In genomic region chr1:203521812-203522211, GRCh38 we compare ENCODE assay signal across 24 cellular contexts. TPM values are rescaled to one million over a fixed set of nuclear protein-coding genes. Genes with fewer than 3 reads are reported as not detected.
DNase-seq lines count a peak whose midpoint lies in the region; ATAC-seq, FAIRE-seq and TF ChIP-seq lines count a peak whose summit lies in the region.
"Had no signal": no experiment of that assay in that cellular context is flagged by ENCODE, and none has a peak within 500 bp of the region (broad histone marks: within the 10 kb centered on the region; RNA-seq: fewer than 3 reads in every experiment).

No MANE protein-coding gene starts in this region.

- intact Hi-C loops in psoas muscle (cut with DNase I) = no loop called here

- H2BK5ac ChIP-seq in neuronal stem cell (ENCODE audit: low read length) = peak overlapping the region; percentile 31

- H4K8ac ChIP-seq in neuronal stem cell (ENCODE audit: low read depth, low read length) = no peak overlapping the region

- H3K4me3 Mint-ChIP-seq in astrocyte (ENCODE audit: unreplicated experiment) = no peak overlapping the region
- H3K4me3 Mint-ChIP-seq: activated T-helper 1 cell treated with anti-CD3 and anti-CD28 coated beads, Interleukin-12 subunit alpha, Interleukin-12 subunit beta, Interleukin-2, Interleukin-4 antibody, amounts not matched to agents 30 ng/mL and 10 ng/mL and 1 ng/mL, durations not matched to agents 14 hours and 24 hours and 36 hours; CD8-positive, alpha-beta memory T cell; dendritic cell treated with granulocyte-macrophage colony-stimulating factor and Interleukin-4, amounts not matched to agents 40 ng/mL and 50 ng/mL, for 4 days; nephron; T-helper 17 cell had no signal

- peak overlapping the region; percentile 35 for H2BK12ac ChIP-seq in neuronal stem cell (ENCODE audit: low read length)

- H3K4me2 ChIP-seq in astrocyte (ENCODE audit: low read length) (peak overlapping the region; percentile 64), neuronal stem cell (ENCODE audit: insufficient read depth, low read length, poor library complexity, severe bottlenecking) (no peak overlapping the region)

- peak overlapping the region; percentile 21 for H3K14ac ChIP-seq in neuronal stem cell (ENCODE audit: low read length)

- peak overlapping the region; percentile 38 for H2BK120ac ChIP-seq in neuronal stem cell (ENCODE audit: low read depth, low read length)

- WGBS in neuronal stem cell (ENCODE audit: extremely low coverage in 2 of 2, insufficient read length in 2 of 2, insufficient replicate concordance in 1 of 2), 2 donors = no CpG with 5 or more reads among the region's 5 CpGs
- WGBS in psoas muscle, 3 donors = 54 to 74% (median 59%) methylated on average over 3 to 5 of the region's 5 CpGs

- peak overlapping the region; percentile 22 for H2BK15ac ChIP-seq in neuronal stem cell (ENCODE audit: low read length)

- H3K9me3 ChIP-seq in HUES48 (ENCODE audit: control insufficient read depth, insufficient read depth, low read length) (no peaks in the 10 kb centered on the region), astrocyte (ENCODE audit: insufficient read depth, low read depth, low read length) (no peaks in the 10 kb centered on the region), neuronal stem cell (replicated peaks in 1 of 2; ENCODE audit: control insufficient read depth in 2 of 2, insufficient read depth in 1 of 2, low read depth in 1 of 2, low read length in 2 of 2) (no peaks in the 10 kb centered on the region), psoas muscle (no peaks in the 10 kb centered on the region)
- H3K9me3 ChIP-seq: MG63, Peyer's patch, SJSA1 had no signal

- no peaks in the 10 kb centered on the region for H3K79me2 ChIP-seq in astrocyte (ENCODE audit: insufficient read depth, low read length)

- H4K20me1 ChIP-seq in astrocyte (ENCODE audit: insufficient read depth, low read length) = no peaks in the 10 kb centered on the region

- no peaks in the 10 kb centered on the region for H3K9me3 Mint-ChIP-seq in astrocyte (ENCODE audit: unreplicated experiment)
- H3K9me3 Mint-ChIP-seq: activated T-helper 1 cell treated with anti-CD3 and anti-CD28 coated beads, Interleukin-12 subunit alpha, Interleukin-12 subunit beta, Interleukin-2, Interleukin-4 antibody, amounts not matched to agents 30 ng/mL and 10 ng/mL and 1 ng/mL, durations not matched to agents 14 hours and 24 hours and 36 hours; CD8-positive, alpha-beta memory T cell; dendritic cell treated with granulocyte-macrophage colony-stimulating factor and Interleukin-4, amounts not matched to agents 40 ng/mL and 50 ng/mL, for 4 days; nephron had no signal

- H3K36me3 ChIP-seq in HUES48 (ENCODE audit: control insufficient read depth, insufficient read depth, low read length) (no peaks in the 10 kb centered on the region), astrocyte (ENCODE audit: insufficient read depth, low read length) (no peaks in the 10 kb centered on the region), neuronal stem cell (replicated peaks in 1 of 2; ENCODE audit: control insufficient read depth in 2 of 2, insufficient read depth in 2 of 2, low read length in 2 of 2) (no peaks in the 10 kb centered on the region), psoas muscle (ENCODE audit: insufficient read depth in 1 of 2, low read depth in 1 of 2) (no peaks in the 10 kb centered on the region)
- H3K36me3 ChIP-seq: MG63, Peyer's patch, SJSA1 had no signal

- H3K27ac ChIP-seq in HUES48 (ENCODE audit: low read depth, low read length) = peak overlapping the region; percentile 21
- H3K27ac ChIP-seq in astrocyte (ENCODE audit: low read depth, low read length) = no peak overlapping the region
- no peak overlapping the region for H3K27ac ChIP-seq in neuronal stem cell (replicated peaks; ENCODE audit: low read length)
- H3K27ac ChIP-seq in psoas muscle = no peak overlapping the region
- H3K27ac ChIP-seq: 22Rv1 had no signal

- no peak overlapping the region for H3K23ac ChIP-seq in neuronal stem cell (ENCODE audit: low read depth, low read length, poor library complexity)

- ATAC-seq in GM18870 (IDR thresholded peaks at IDR 0.05; ENCODE audit: unreplicated experiment) (no peak), psoas muscle (no peak), GM21737 (IDR thresholded peaks at IDR 0.05; ENCODE audit: unreplicated experiment) (no peak)
- ATAC-seq: T-helper 17 cell had no signal

- no peak for TF ChIP-seq CTCF in astrocyte (IDR thresholded peaks at IDR 0.05; ENCODE audit: insufficient read depth, low read depth, low read length)
- TF ChIP-seq CTCF in psoas muscle (IDR thresholded peaks at IDR 0.05) = no peak

- H3K4me3 ChIP-seq in HUES48 (ENCODE audit: low read depth, low read length) (no peak overlapping the region), astrocyte (ENCODE audit: insufficient read depth, low read depth, low read length) (no peak overlapping the region), neuronal stem cell (ENCODE audit: low read length in 2 of 2) (no peak overlapping the region), psoas muscle (no peak overlapping the region)
- H3K4me3 ChIP-seq: MG63, Peyer's patch, SJSA1, skin epidermis had no signal

- peak overlapping the region; percentile 19 for H3K4ac ChIP-seq in neuronal stem cell (ENCODE audit: low read length)

- no peaks in the 10 kb centered on the region for H3K79me1 ChIP-seq in neuronal stem cell (ENCODE audit: low read depth, low read length)

- H3K27me3 ChIP-seq in HUES48 (ENCODE audit: control insufficient read depth, insufficient read depth, low read length) (peaks cover 55% of the 10 kb centered on the region), astrocyte (ENCODE audit: insufficient read depth, low read length) (no peaks in the 10 kb centered on the region), neuronal stem cell (ENCODE audit: control insufficient read depth in 3 of 3, insufficient read depth in 3 of 3, low read depth in 1 of 3, low read length in 3 of 3) (peaks cover 0 to 15% (median 2%) of the 10 kb centered on the region in 3 experiments), psoas muscle (ENCODE audit: insufficient read depth in 3 of 3, low read length in 2 of 3) (no peaks in the 10 kb centered on the region)
- H3K27me3 ChIP-seq: MG63, Peyer's patch, SJSA1 had no signal

- H2AFZ ChIP-seq in astrocyte (ENCODE audit: low read depth, low read length) = no peak overlapping the region
- H2AFZ ChIP-seq in neuronal stem cell (ENCODE audit: low read length) = peak overlapping the region; percentile 60

- H3K18ac ChIP-seq in neuronal stem cell (ENCODE audit: low read length) = peak overlapping the region; percentile 88

- H3K27ac Mint-ChIP-seq in astrocyte (ENCODE audit: unreplicated experiment) = no peak overlapping the region
- H3K27ac Mint-ChIP-seq: activated T-helper 1 cell treated with anti-CD3 and anti-CD28 coated beads, Interleukin-12 subunit alpha, Interleukin-12 subunit beta, Interleukin-2, Interleukin-4 antibody, amounts not matched to agents 30 ng/mL and 10 ng/mL and 1 ng/mL, durations not matched to agents 14 hours and 24 hours and 36 hours; CD8-positive, alpha-beta memory T cell; dendritic cell treated with granulocyte-macrophage colony-stimulating factor and Interleukin-4, amounts not matched to agents 40 ng/mL and 50 ng/mL, for 4 days; T-helper 17 cell had no signal

- H2AK5ac ChIP-seq in neuronal stem cell (ENCODE audit: low read depth, low read length) = peak overlapping the region; percentile 58

- H3K27me3 Mint-ChIP-seq in astrocyte (ENCODE audit: low read depth, unreplicated experiment) = peaks cover 5% of the 10 kb centered on the region
- H3K27me3 Mint-ChIP-seq: CD8-positive, alpha-beta memory T cell had no signal

- H4K91ac ChIP-seq in neuronal stem cell (ENCODE audit: low read depth, low read length, poor library complexity) = peak overlapping the region; percentile 76

- DNase-seq in DMS 273 (lab: John Stamatoyannopoulos, UW; ENCODE audit: unreplicated experiment) (peak; percentile 75), DMS 273 treated with DMSO at 0.1 percent for 48 hours (lab: John Stamatoyannopoulos, UW) (no peak), astrocyte (ENCODE audit: low read depth) (no peak), neuronal stem cell (ENCODE audit: low spot score) (no peak), psoas muscle (no peak)
- DNase-seq: activated CD4-positive, alpha-beta T cell treated with anti-CD3 and anti-CD28 coated beads for 48 hours; activated naive CD4-positive, alpha-beta T cell treated with anti-CD3 and anti-CD28 coated beads, Interleukin-2, amount 50 U/mL, for 16 hours; CD8-positive, alpha-beta memory T cell; GOT3; stimulated activated CD4-positive, alpha-beta T cell treated with anti-CD3 and anti-CD28 coated beads, Interleukin-1b, Interleukin-23, amount 100 ng/mL, for 48 hours; T-helper 17 cell had no signal

- no peak for FAIRE-seq in astrocyte (lab: Jason Lieb, UNC)
- FAIRE-seq: GM12891 had no signal

- H3K9ac ChIP-seq in HUES48 (ENCODE audit: low read depth, low read length) (no peak overlapping the region), astrocyte (ENCODE audit: low read length) (peak overlapping the region; percentile 70), neuronal stem cell (ENCODE audit: low read depth, low read length, poor library complexity) (no peak overlapping the region)

- H3K36me3 Mint-ChIP-seq in astrocyte (ENCODE audit: low read depth, unreplicated experiment) = peaks cover 1% of the 10 kb centered on the region
- H3K36me3 Mint-ChIP-seq: CD8-positive, alpha-beta memory T cell had no signal

- H3K4me1 ChIP-seq in HUES48 (ENCODE audit: control insufficient read depth, insufficient read depth, low read length) = peaks cover 67% of the 10 kb centered on the region
- peaks cover 40% of the 10 kb centered on the region for H3K4me1 ChIP-seq in astrocyte (ENCODE audit: insufficient read depth, low read length)
- H3K4me1 ChIP-seq in neuronal stem cell (ENCODE audit: control insufficient read depth in 2 of 2, insufficient read depth in 1 of 2, low read depth in 1 of 2, low read length in 2 of 2) = peaks cover 22 to 46% of the 10 kb centered on the region in 2 donors
- H3K4me1 ChIP-seq in psoas muscle = no peaks in the 10 kb centered on the region

- H3K4me1 Mint-ChIP-seq in astrocyte (ENCODE audit: low read depth, unreplicated experiment) = peaks cover 24% of the 10 kb centered on the region
- H3K4me1 Mint-ChIP-seq: CD8-positive, alpha-beta memory T cell had no signal

RNA-seq across cellular contexts. Expression of gene OPTC, which starts 27.9 kb away (rescaled TPM):
- total RNA-seq in astrocyte (not detected in 2 replicates), psoas muscle (not detected)
- polyA plus RNA-seq in neuronal stem cell (2013, experiment 1 of 2) = 0.11 TPM
- polyA plus RNA-seq in neuronal stem cell (2013, experiment 2 of 2) = 0.08 TPM
- not detected for polyA plus RNA-seq in psoas muscle
- total RNA-seq: activated T-helper 1 cell treated with anti-CD3 and anti-CD28 coated beads, Interleukin-12 subunit alpha, Interleukin-12 subunit beta, Interleukin-2, Interleukin-4 antibody, amounts not matched to agents 30 ng/mL and 10 ng/mL and 1 ng/mL, durations not matched to agents 14 hours and 24 hours and 36 hours; CD8-positive, alpha-beta memory T cell; left colon; Peyer's patch; SJSA1; T-helper 17 cell had no signal
- polyA plus RNA-seq: CD8-positive, alpha-beta memory T cell had no signal

RNA-seq across cellular contexts. Expression of gene PRELP, which starts 46.2 kb away (rescaled TPM):
- total RNA-seq in astrocyte = 0.07 TPM in 1 of 2 replicates, not detected in the other
- 3.9 TPM for polyA plus RNA-seq in neuronal stem cell (2013, experiment 1 of 2)
- polyA plus RNA-seq in neuronal stem cell (2013, experiment 2 of 2) = 4.0 TPM
- total RNA-seq in psoas muscle = 10 to 100 TPM in 1 of 4 donors, 1 to 10 TPM in 3; 3.0 to 20.6 (median 6.3) TPM
- polyA plus RNA-seq in psoas muscle = 1 to 10 TPM; 5.4 to 7.1 (median 6.6) TPM
- total RNA-seq: activated T-helper 1 cell treated with anti-CD3 and anti-CD28 coated beads, Interleukin-12 subunit alpha, Interleukin-12 subunit beta, Interleukin-2, Interleukin-4 antibody, amounts not matched to agents 30 ng/mL and 10 ng/mL and 1 ng/mL, durations not matched to agents 14 hours and 24 hours and 36 hours; CD8-positive, alpha-beta memory T cell; SJSA1; T-helper 17 cell had no signal
- polyA plus RNA-seq: CD8-positive, alpha-beta memory T cell had no signal
